ENCODE assay signal across 13 cellular contexts in genomic region chr10:96073722-96074121, GRCh38. TPM values are rescaled to one million over a fixed set of nuclear protein-coding genes. Genes with fewer than 3 reads are reported as not detected.
DNase-seq lines count a peak whose midpoint lies in the region; ATAC-seq, FAIRE-seq and TF ChIP-seq lines count a peak whose summit lies in the region.
"Had no signal": no experiment of that assay in that cellular context is flagged by ENCODE, and none has a peak within 500 bp of the region (broad histone marks: within the 10 kb centered on the region; RNA-seq: fewer than 3 reads in every experiment).

No MANE protein-coding gene starts in this region.

- no peak overlapping the region for H3K4me3 ChIP-seq in RWPE2 (ENCODE audit: severe bottlenecking)
- no peak overlapping the region for H3K4me3 ChIP-seq in kidney (ENCODE audit: low read length in 2 of 2)
- H3K4me3 ChIP-seq: esophagus muscularis mucosa, lower lobe of right lung had no signal

- H3K27ac ChIP-seq in RWPE2 (ENCODE audit: poor library complexity, severe bottlenecking) (no peak overlapping the region), kidney (ENCODE audit: low read depth in 2 of 2, low read length in 2 of 2) (no peak overlapping the region)
- H3K27ac ChIP-seq: esophagus muscularis mucosa, lower lobe of right lung had no signal

- H3K9me3 ChIP-seq in RWPE2 (ENCODE audit: severe bottlenecking): no peaks in the 10 kb centered on the region
- no peaks in the 10 kb centered on the region for H3K9me3 ChIP-seq in kidney (ENCODE audit: control insufficient read depth in 1 of 2, low read length in 2 of 2)
- H3K9me3 ChIP-seq: esophagus muscularis mucosa, lower lobe of right lung had no signal

- no peaks in the 10 kb centered on the region for H3K36me3 ChIP-seq in RWPE2 (ENCODE audit: low read depth)
- no peaks in the 10 kb centered on the region for H3K36me3 ChIP-seq in kidney (ENCODE audit: control insufficient read depth in 1 of 2, insufficient read depth in 2 of 2, low read length in 2 of 2)
- H3K36me3 ChIP-seq: lower lobe of right lung had no signal

- peak overlapping the region; percentile 77 to 79 for H3K27ac Mint-ChIP-seq in natural killer cell treated with Interleukin-12 subunit alpha and Interleukin-12 subunit beta and Interleukin-15 and Interleukin-18, amount 100 ng/mL, for 72 hours
- no peak overlapping the region for H3K27ac Mint-ChIP-seq in natural killer cell
- peak overlapping the region in 1 of 2 donors; percentile 2 for H3K27ac Mint-ChIP-seq in stimulated activated naive CD8-positive, alpha-beta T cell treated with anti-CD3 and anti-CD28 coated beads, Interleukin-15, amount 100 ng/mL, for 72 hours

- TF ChIP-seq CTCF in natural killer cell (IDR thresholded peaks at IDR 0.05): no peak
- TF ChIP-seq CTCF in RWPE2 (IDR thresholded peaks at IDR 0.05; ENCODE audit: poor library complexity, severe bottlenecking): no peak
- TF ChIP-seq CTCF in kidney (IDR thresholded peaks at IDR 0.05; ENCODE audit: borderline replicate concordance, extremely low read depth, insufficient read depth): no peak
- no peak for TF ChIP-seq CTCF in GM10266 (IDR thresholded peaks at IDR 0.05; ENCODE audit: control insufficient read depth, insufficient read depth, low read depth, missing control alignments)

- FAIRE-seq in kidney (lab: Jason Lieb, UNC): no peak

- H3K9ac ChIP-seq in kidney (ENCODE audit: low read length in 2 of 2): no peak overlapping the region

- peak overlapping the region; percentile 82 for H3K4me3 Mint-ChIP-seq in natural killer cell treated with Interleukin-12 subunit alpha and Interleukin-12 subunit beta and Interleukin-15 and Interleukin-18, amount 100 ng/mL, for 72 hours
- no peak overlapping the region for H3K4me3 Mint-ChIP-seq in natural killer cell
- H3K4me3 Mint-ChIP-seq in stimulated activated naive CD8-positive, alpha-beta T cell treated with anti-CD3 and anti-CD28 coated beads, Interleukin-15, amount 100 ng/mL, for 72 hours: peak overlapping the region in 1 of 2 donors; percentile 57

- H3K4me1 ChIP-seq in RWPE2 (ENCODE audit: insufficient read depth, poor library complexity, severe bottlenecking) (peaks cover 3% of the 10 kb centered on the region), kidney (ENCODE audit: control insufficient read depth in 1 of 2, insufficient read depth in 1 of 2, low read depth in 1 of 2, low read length in 2 of 2) (no peaks in the 10 kb centered on the region)
- H3K4me1 ChIP-seq: esophagus muscularis mucosa, lower lobe of right lung had no signal

- no peaks in the 10 kb centered on the region for H3K9me3 Mint-ChIP-seq in natural killer cell treated with Interleukin-12 subunit alpha and Interleukin-12 subunit beta and Interleukin-15 and Interleukin-18, amount 100 ng/mL, for 72 hours
- no peaks in the 10 kb centered on the region for H3K9me3 Mint-ChIP-seq in natural killer cell
- H3K9me3 Mint-ChIP-seq in stimulated activated naive CD8-positive, alpha-beta T cell treated with anti-CD3 and anti-CD28 coated beads, Interleukin-15, amount 100 ng/mL, for 72 hours: no peaks in the 10 kb centered on the region

- no peaks in the 10 kb centered on the region for H3K27me3 Mint-ChIP-seq in natural killer cell treated with Interleukin-12 subunit alpha and Interleukin-12 subunit beta and Interleukin-15 and Interleukin-18, amount 100 ng/mL, for 72 hours
- H3K27me3 Mint-ChIP-seq in natural killer cell (ENCODE audit: low read depth in 2 of 2): no peaks in the 10 kb centered on the region
- H3K27me3 Mint-ChIP-seq in stimulated activated naive CD8-positive, alpha-beta T cell treated with anti-CD3 and anti-CD28 coated beads, Interleukin-15, amount 100 ng/mL, for 72 hours: no peaks in the 10 kb centered on the region

- peak; percentile 64 for DNase-seq in natural killer cell treated with Interleukin-12 subunit alpha and Interleukin-12 subunit beta and Interleukin-15 and Interleukin-18, amount 100 ng/mL, for 72 hours (ENCODE audit: low spot score)
- DNase-seq in natural killer cell (no peak), RWPE2 (ENCODE audit: low spot score) (no peak), dermis blood vessel endothelial cell (peak; percentile 75), kidney (no peak), GM10266 (ENCODE audit: extremely low spot score) (no peak)
- DNase-seq in stimulated activated naive CD8-positive, alpha-beta T cell treated with anti-CD3 and anti-CD28 coated beads, Interleukin-15, amount 100 ng/mL, for 72 hours: peak in 1 of 2 donors; percentile 31
- DNase-seq: amygdala, C1 segment of cervical spinal cord, lower lobe of right lung, NCI-H1436 treated with DMSO at 0.1 percent for 48 hours had no signal

- no peaks in the 10 kb centered on the region for H3K27me3 ChIP-seq in RWPE2 (ENCODE audit: insufficient read depth, poor library complexity, severe bottlenecking)
- H3K27me3 ChIP-seq: esophagus muscularis mucosa had no signal

- peaks cover 27 to 29% of the 10 kb centered on the region in 2 donors for H3K4me1 Mint-ChIP-seq in natural killer cell treated with Interleukin-12 subunit alpha and Interleukin-12 subunit beta and Interleukin-15 and Interleukin-18, amount 100 ng/mL, for 72 hours (ENCODE audit: low read depth in 2 of 2)
- peaks cover 0 to 12% of the 10 kb centered on the region in 2 donors for H3K4me1 Mint-ChIP-seq in natural killer cell
- peaks cover 24% of the 10 kb centered on the region for H3K4me1 Mint-ChIP-seq in stimulated activated naive CD8-positive, alpha-beta T cell treated with anti-CD3 and anti-CD28 coated beads, Interleukin-15, amount 100 ng/mL, for 72 hours

- intact Hi-C loops in natural killer cell (cut with micrococcal nuclease) (no loop called here), kidney (cut with DNase I) (no loop called here)

- peaks cover 6% of the 10 kb centered on the region for H3K36me3 Mint-ChIP-seq in natural killer cell treated with Interleukin-12 subunit alpha and Interleukin-12 subunit beta and Interleukin-15 and Interleukin-18, amount 100 ng/mL, for 72 hours
- H3K36me3 Mint-ChIP-seq in natural killer cell: no peaks in the 10 kb centered on the region

- ATAC-seq in natural killer cell treated with Interleukin-12 subunit alpha and Interleukin-12 subunit beta and Interleukin-15 and Interleukin-18, amount 100 ng/mL, for 72 hours: peak; percentile 98 to 99
- no peak for ATAC-seq in natural killer cell
- peak; percentile 88 for ATAC-seq in RWPE2 (ENCODE audit: low read depth)
- ATAC-seq in stimulated activated naive CD8-positive, alpha-beta T cell treated with anti-CD3 and anti-CD28 coated beads, Interleukin-15, amount 100 ng/mL, for 72 hours: peak; percentile 98
- ATAC-seq in HG02763 (IDR thresholded peaks at IDR 0.05; ENCODE audit: unreplicated experiment): no peak
- ATAC-seq: lower lobe of right lung had no signal

RNA-seq across cellular contexts. Expression of gene CCNJ, which starts 30.3 kb away (rescaled TPM):
- total RNA-seq in natural killer cell treated with Interleukin-12 subunit alpha and Interleukin-12 subunit beta and Interleukin-15 and Interleukin-18, amount 100 ng/mL, for 72 hours: 10 to 100 TPM; 12.1 to 14.2 TPM
- 1 to 10 TPM; 5.9 to 7.1 (median 6.0) TPM for total RNA-seq in natural killer cell
- 30.3 and 36.9 TPM in 2 replicates for total RNA-seq in dermis blood vessel endothelial cell
- 6.2 TPM for total RNA-seq in kidney
- 1.8 TPM for polyA plus RNA-seq in kidney (ENCODE audit: insufficient read depth, low read depth, low replicate concordance)

RNA-seq across cellular contexts. Expression of gene ZNF518A, which starts 56.4 kb away (rescaled TPM):
- 10 to 100 TPM; 21.1 to 27.7 TPM for total RNA-seq in natural killer cell treated with Interleukin-12 subunit alpha and Interleukin-12 subunit beta and Interleukin-15 and Interleukin-18, amount 100 ng/mL, for 72 hours
- 10 to 100 TPM; 17.6 to 34.7 (median 21.8) TPM for total RNA-seq in natural killer cell
- total RNA-seq in dermis blood vessel endothelial cell: 18.4 and 18.9 TPM in 2 replicates
- total RNA-seq in kidney: 29.4 TPM
- 4.8 TPM for polyA plus RNA-seq in kidney (ENCODE audit: insufficient read depth, low read depth, low replicate concordance)

Comparison
In these comparisons a context has a peak if more than half of its experiments do, and no peak if none do; other contexts are left out.
1. ATAC-seq: peak in natural killer cell treated with Interleukin-12 subunit alpha and Interleukin-12 subunit beta and Interleukin-15 and Interleukin-18, amount 100 ng/mL, for 72 hours (2 of 2), RWPE2 (single experiment) and stimulated activated naive CD8-positive, alpha-beta T cell treated with anti-CD3 and anti-CD28 coated beads, Interleukin-15, amount 100 ng/mL, for 72 hours (single experiment); none in natural killer cell (0 of 3) and HG02763 (single experiment).
2. DNase-seq: peak in natural killer cell treated with Interleukin-12 subunit alpha and Interleukin-12 subunit beta and Interleukin-15 and Interleukin-18, amount 100 ng/mL, for 72 hours (single experiment) and dermis blood vessel endothelial cell (single experiment); none in natural killer cell (single experiment), RWPE2 (single experiment), kidney (single experiment) and GM10266 (single experiment).
3. H3K27ac Mint-ChIP-seq: peak in natural killer cell treated with Interleukin-12 subunit alpha and Interleukin-12 subunit beta and Interleukin-15 and Interleukin-18, amount 100 ng/mL, for 72 hours (2 of 2); none in natural killer cell (0 of 2).